9 cellular contexts compared by ENCODE assay signal in genomic region chr15:74040115-74040850, GRCh38. TPM values are rescaled to one million over a fixed set of nuclear protein-coding genes. Genes with fewer than 3 reads are reported as not detected.
A peak's percentile ranks its signal among the peaks of the same experiment; 100 is the strongest.
DNase-seq lines count a peak whose midpoint lies in the region; ATAC-seq, FAIRE-seq and TF ChIP-seq lines count a peak whose summit lies in the region.
"Had no signal": no experiment of that assay in that cellular context is flagged by ENCODE, and none has a peak within 500 bp of the region (broad histone marks: within the 10 kb centered on the region; RNA-seq: fewer than 3 reads in every experiment).

No MANE protein-coding gene starts in this region.

- H3K27me3 ChIP-seq in breast epithelium: no peaks in the 10 kb centered on the region
- H3K27me3 ChIP-seq in testis: no peaks in the 10 kb centered on the region

- H3K9me3 ChIP-seq in breast epithelium: no peaks in the 10 kb centered on the region
- H3K9me3 ChIP-seq in testis: no peaks in the 10 kb centered on the region

- DNase-seq in HTR-8/SVneo (ENCODE audit: insufficient read length, low spot score) (peak; percentile 41), breast epithelium (ENCODE audit: low spot score in 2 of 2) (no peak), iPS-NIHi11 (ENCODE audit: low spot score) (peak; percentile 44), testis (peak; percentile 80), activated gamma-delta T cell (lab: John Stamatoyannopoulos, UW) (no peak)

- H3K4me1 ChIP-seq in breast epithelium (no peaks in the 10 kb centered on the region), testis (peaks cover 46% of the 10 kb centered on the region)

- H3K27ac ChIP-seq in breast epithelium (peak overlapping the region; percentile 58 to 87), testis (peak overlapping the region in 1 of 2 donors; percentile 76)

- TF ChIP-seq POLR2A in breast epithelium (IDR thresholded peaks at IDR 0.05) (no peak), testis (IDR thresholded peaks at IDR 0.05) (no peak)

- peaks cover 4% of the 10 kb centered on the region for H3K36me3 ChIP-seq in breast epithelium
- H3K36me3 ChIP-seq in testis (ENCODE audit: low read depth, missing control alignments): no peaks in the 10 kb centered on the region

- no peak overlapping the region for H3K4me3 ChIP-seq in breast epithelium
- H3K4me3 ChIP-seq in testis: no peak overlapping the region
- H3K4me3 ChIP-seq: K562 had no signal

- intact Hi-C loops in breast epithelium (cut with DNase I; ENCODE audit: low total_unique reads): no loop called here
- intact Hi-C loops in testis (cut with DNase I; ENCODE audit: low total_unique reads): no loop called here

- ATAC-seq in HG02642 (IDR thresholded peaks at IDR 0.05; ENCODE audit: poor library complexity, unreplicated experiment) (no peak), GM18868 (IDR thresholded peaks at IDR 0.05; ENCODE audit: unreplicated experiment) (no peak), GM18498 (IDR thresholded peaks at IDR 0.05; ENCODE audit: unreplicated experiment) (no peak)
- ATAC-seq: K562 had no signal

- no peak for FAIRE-seq in HTR-8/SVneo (lab: Jason Lieb, UNC)

- no peak for TF ChIP-seq CTCF in breast epithelium (IDR thresholded peaks at IDR 0.05)
- no peak for TF ChIP-seq CTCF in testis (IDR thresholded peaks at IDR 0.05)

- 44 to 56% methylated on average over 6 to 7 of the region's 7 CpGs for WGBS in testis, 2 donors

RNA-seq across cellular contexts. Expression of gene GOLGA6A, which starts 42.1 kb away (rescaled TPM):
- total RNA-seq in breast epithelium: 1 to 10 TPM in 1 of 3 donors, not detected in 2; 1.0 TPM
- 10 to 100 TPM; 32.4 to 42.4 TPM for total RNA-seq in testis
- polyA plus RNA-seq in testis (ENCODE audit: insufficient read depth, low read depth, low replicate concordance): 24.6 TPM
- total RNA-seq: K562 had no signal
- polyA plus RNA-seq: K562 had no signal

RNA-seq across cellular contexts. Expression of gene PML, which starts 45.8 kb away (rescaled TPM):
- 100 to 1,000 TPM in 1 of 3 donors, 10 to 100 TPM in 2; 37.8 to 103 (median 49.8) TPM for total RNA-seq in breast epithelium
- total RNA-seq in testis: 10 to 100 TPM; 53.9 to 59.5 TPM
- polyA plus RNA-seq in testis (ENCODE audit: insufficient read depth, low read depth, low replicate concordance): 20.9 TPM

RNA-seq across cellular contexts. Expression of gene STOML1, which starts 48.2 kb away (rescaled TPM):
- total RNA-seq in breast epithelium: 10 to 100 TPM in 1 of 3 donors, 1 to 10 TPM in 2; 8.5 to 10.7 (median 9.7) TPM
- total RNA-seq in testis: 10 to 100 TPM; 18.2 to 20.1 TPM
- polyA plus RNA-seq in testis (ENCODE audit: insufficient read depth, low read depth, low replicate concordance): 25.6 TPM

Comparison
In these comparisons a context has a peak if more than half of its experiments do, and no peak if none do; other contexts are left out.
1. DNase-seq: peak in HTR-8/SVneo (single experiment), iPS-NIHi11 (single experiment) and testis (single experiment); none in breast epithelium (0 of 2) and activated gamma-delta T cell (single experiment).
2. RNA of gene GOLGA6A, which starts 42.1 kb away (total RNA-seq): 32.4 to 42.4 TPM in testis; 1.0 TPM in breast epithelium; every median in the first group is over 10 times any median in the second.